In the genomic region with DNA sequence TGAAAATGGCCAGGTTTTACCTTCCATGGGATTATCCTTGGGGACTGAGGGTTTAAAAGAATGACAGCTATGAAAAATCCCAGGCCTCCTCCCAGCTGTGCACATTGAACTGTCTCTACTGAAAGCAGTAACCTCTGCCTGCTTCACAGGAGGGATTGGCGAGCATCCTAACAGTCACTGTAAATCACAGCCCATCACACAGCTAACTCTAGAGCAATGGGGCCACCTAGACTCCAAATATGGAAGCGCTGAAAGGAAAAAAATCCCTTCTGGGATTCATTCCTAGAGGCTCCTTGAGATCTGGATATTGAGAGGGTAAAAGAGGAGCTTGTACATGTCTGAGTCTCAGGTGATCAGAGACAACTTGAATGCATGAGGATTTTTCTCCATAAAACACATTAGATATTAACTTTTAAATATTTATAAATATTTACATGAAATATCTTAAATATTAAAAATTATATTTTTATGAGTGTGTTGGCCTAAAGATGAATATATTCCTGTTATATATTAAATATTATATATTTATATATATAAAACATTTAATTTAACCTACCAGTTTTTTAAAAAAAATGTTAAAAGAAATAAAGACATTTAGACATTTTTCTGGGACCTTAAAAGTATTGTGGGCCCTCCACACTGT, we compare ENCODE assay signal across 2 cellular contexts.
A peak's percentile ranks its signal among the peaks of the same experiment; 100 is the strongest.
TF ChIP-seq lines count a peak whose summit lies in the region.

No MANE protein-coding gene starts in this region.

TF ChIP-seq in A549, 52 proteins besides CTCF, POLR2A, EP300 and RAD21:
- no peak for TF ChIP-seq HDAC2 (IDR thresholded peaks at IDR 0.05)
- no peak for TF ChIP-seq ZNF302 (CRISPR knock-in tag; IDR thresholded peaks at IDR 0.05)
- peak; percentile 25; the same call in 2 of the 3 replicates for TF ChIP-seq SMC3 (IDR thresholded peaks at IDR 0.05)

TF ChIP-seq in HEK293, 187 proteins besides CTCF, POLR2A, EP300 and RAD21:
- TF ChIP-seq YY2 (tag by site-specific recombination; IDR thresholded peaks at IDR 0.05), result no peak
- TF ChIP-seq ZNF654 (tag by site-specific recombination; IDR thresholded peaks at IDR 0.05; ENCODE audit: low read depth), result peak; percentile 80
- TF ChIP-seq GFI1B (tag by site-specific recombination; IDR thresholded peaks at IDR 0.05), result peak; percentile 65; the same call in 1 of the 2 replicates
- TF ChIP-seq, protein P1, sequence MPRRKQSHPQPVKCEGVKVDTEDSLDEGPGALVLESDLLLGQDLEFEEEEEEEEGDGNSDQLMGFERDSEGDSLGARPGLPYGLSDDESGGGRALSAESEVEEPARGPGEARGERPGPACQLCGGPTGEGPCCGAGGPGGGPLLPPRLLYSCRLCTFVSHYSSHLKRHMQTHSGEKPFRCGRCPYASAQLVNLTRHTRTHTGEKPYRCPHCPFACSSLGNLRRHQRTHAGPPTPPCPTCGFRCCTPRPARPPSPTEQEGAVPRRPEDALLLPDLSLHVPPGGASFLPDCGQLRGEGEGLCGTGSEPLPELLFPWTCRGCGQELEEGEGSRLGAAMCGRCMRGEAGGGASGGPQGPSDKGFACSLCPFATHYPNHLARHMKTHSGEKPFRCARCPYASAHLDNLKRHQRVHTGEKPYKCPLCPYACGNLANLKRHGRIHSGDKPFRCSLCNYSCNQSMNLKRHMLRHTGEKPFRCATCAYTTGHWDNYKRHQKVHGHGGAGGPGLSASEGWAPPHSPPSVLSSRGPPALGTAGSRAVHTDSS (tag by site-specific recombination; IDR thresholded peaks at IDR 0.05), result no peak
TF ChIP-seq in HEK293: peak in this region for 2.
